In genomic region chr22:42437488-42438292, GRCh38 we compare ENCODE assay signal across 8 cellular contexts. TPM values are rescaled to one million over a fixed set of nuclear protein-coding genes. Genes with fewer than 3 reads are reported as not detected.
A peak's percentile ranks its signal among the peaks of the same experiment; 100 is the strongest.
DNase-seq lines count a peak whose midpoint lies in the region; ATAC-seq, FAIRE-seq and TF ChIP-seq lines count a peak whose summit lies in the region.

No MANE protein-coding gene starts in this region.

- no peak for ATAC-seq in HG02852 (IDR thresholded peaks at IDR 0.05; ENCODE audit: unreplicated experiment)

- intact Hi-C loops in mammary epithelial cell (cut with micrococcal nuclease), result loop anchor here (1.0 to 2.0 kb wide), 5 partner anchors 63 to 471 kb away; partner anchors contain the start of gene NDUFA6

- H3K27ac ChIP-seq in mammary epithelial cell (ENCODE audit: insufficient read depth, low read depth, low read length) (no peak overlapping the region), keratinocyte (ENCODE audit: control insufficient read depth, insufficient read depth, low read length) (no peak overlapping the region)

- H3K4me3 ChIP-seq in HAP-1 (peak overlapping the region; percentile 30), WI38 (ENCODE audit: low read depth, low read length) (peak overlapping the region; percentile 43), mammary epithelial cell (replicated peaks in 1 of 3; ENCODE audit: insufficient read depth in 1 of 3, low read depth in 2 of 3, low read length in 3 of 3) (peak overlapping the region; percentile 48 to 69 (median 54)), keratinocyte (ENCODE audit: control insufficient read depth in 2 of 3, extremely low read depth in 1 of 3, insufficient read depth in 2 of 3, low read depth in 1 of 3, low read length in 3 of 3) (peak overlapping the region; percentile 44 to 78 (median 74))

- H3K4me2 ChIP-seq in mammary epithelial cell (ENCODE audit: insufficient read depth, low read depth, low read length) (peak overlapping the region; percentile 91), keratinocyte (ENCODE audit: control insufficient read depth, extremely low read depth, insufficient read depth, low read depth, low read length) (peak overlapping the region; percentile 93)

- H2AFZ ChIP-seq in mammary epithelial cell (ENCODE audit: low read depth, low read length) (peak overlapping the region; percentile 90), keratinocyte (ENCODE audit: control insufficient read depth, low read length) (peak overlapping the region; percentile 94)

- H3K79me2 ChIP-seq in mammary epithelial cell (ENCODE audit: insufficient read depth, low read length), result no peaks in the 10 kb centered on the region
- H3K79me2 ChIP-seq in keratinocyte (ENCODE audit: control insufficient read depth, insufficient read depth, low read length), result no peaks in the 10 kb centered on the region

- no peak overlapping the region for H3K9ac ChIP-seq in mammary epithelial cell (ENCODE audit: insufficient read depth, low read length)
- peak overlapping the region; percentile 60 for H3K9ac ChIP-seq in keratinocyte (ENCODE audit: control insufficient read depth, extremely low read depth, insufficient read depth, low read length)

- under 1% methylated on average over 19 of the region's 33 CpGs for WGBS in mammary epithelial cell (ENCODE audit: low coverage, missing lambda C conversion rate)

- H3K4me1 ChIP-seq in HAP-1 (peaks cover 3% of the 10 kb centered on the region; the same call in 1 of the 2 replicates), mammary epithelial cell (ENCODE audit: insufficient read depth, low read length) (peaks cover 35% of the 10 kb centered on the region), keratinocyte (ENCODE audit: control insufficient read depth, extremely low read depth, insufficient read depth, low read length) (peaks cover 33% of the 10 kb centered on the region)

- no peaks in the 10 kb centered on the region for H3K36me3 ChIP-seq in HAP-1 (replicated peaks)
- H3K36me3 ChIP-seq in mammary epithelial cell (ENCODE audit: insufficient read depth, low read length), result no peaks in the 10 kb centered on the region
- no peaks in the 10 kb centered on the region for H3K36me3 ChIP-seq in keratinocyte (ENCODE audit: control insufficient read depth in 2 of 2, extremely low read depth in 1 of 2, insufficient read depth in 2 of 2, low read length in 2 of 2)

- dilution Hi-C loops in mammary epithelial cell (cut with HindIII; ENCODE audit: low sequenced_read_pairs), result no loop called here
- dilution Hi-C loops in keratinocyte (cut with MboI; ENCODE audit: extremely low pct_ligation_motif_present, low sequenced_read_pairs), result no loop called here

- H3K9me1 ChIP-seq in keratinocyte (ENCODE audit: control insufficient read depth, extremely low read depth, insufficient read depth, low read length), result no peaks in the 10 kb centered on the region

- H3K27me3 ChIP-seq in HAP-1 (ENCODE audit: low read depth) (no peaks in the 10 kb centered on the region; the same call in 1 of the 2 replicates), mammary epithelial cell (ENCODE audit: insufficient read depth, low read length) (no peaks in the 10 kb centered on the region), keratinocyte (ENCODE audit: control insufficient read depth, extremely low read depth, insufficient read depth, low read length) (peaks cover 18% of the 10 kb centered on the region)

- no TSS peak for BruUV-seq in mammary epithelial cell (replicated peaks; lab: Mats Ljungman, UMichigan)

- DNase-seq in EL (peak; percentile 58), HAP-1 (ENCODE audit: low spot score in 2 of 2) (peak; percentile 47 to 91), NCI-H1694 (lab: John Stamatoyannopoulos, UW) (peak; percentile 79), mammary epithelial cell (peak; percentile 52), keratinocyte (ENCODE audit: low read depth, low spot score) (no peak)
- DNase-seq in stimulated activated CD4-positive, alpha-beta T cell treated with anti-CD3 and anti-CD28 coated beads, Interleukin-15, amount 100 ng/mL, for 24 hours, result peak; percentile 86

- in situ Hi-C loops in HAP-1 (cut with MboI; ENCODE audit: low sequenced_read_pairs), result loop anchor here (10.0 kb wide), 2 partner anchors 343 to 473 kb away; partner anchors contain the start of genes NDUFA6 and SEPTIN3
- in situ Hi-C loops in mammary epithelial cell (cut with MboI; ENCODE audit: low sequenced_read_pairs in 2 of 2), result loop anchor here (10.0 kb wide), 2 partner anchors 353 to 473 kb away; partner anchors contain the start of gene SEPTIN3 (in 2 of the 2)

- TF ChIP-seq CTCF in WI38 (IDR thresholded peaks at IDR 0.05; ENCODE audit: low read depth, low read length), result peak; percentile 97
- TF ChIP-seq CTCF in mammary epithelial cell (conservative IDR thresholded peaks at IDR 0.05 in 1 of 2, IDR thresholded peaks at IDR 0.05 in 1 of 2; ENCODE audit: extremely low read depth in 1 of 2, insufficient read depth in 1 of 2, low read depth in 1 of 2, low read length in 2 of 2), result peak; percentile 92 to 99
- peak; percentile 95 to 99 (median 98) for TF ChIP-seq CTCF in keratinocyte (optimal IDR thresholded peaks at IDR 0.05 in 1 of 3, IDR thresholded peaks at IDR 0.05 in 1 of 3, conservative IDR thresholded peaks at IDR 0.05 in 1 of 3; ENCODE audit: extremely low read depth in 1 of 3, insufficient read depth in 2 of 3, low read length in 3 of 3)

- H3K9me3 ChIP-seq in HAP-1 (no peaks in the 10 kb centered on the region), mammary epithelial cell (replicated peaks; ENCODE audit: insufficient read depth, low read length) (no peaks in the 10 kb centered on the region), keratinocyte (ENCODE audit: control insufficient read depth, low read depth, low read length) (no peaks in the 10 kb centered on the region)

- no peaks in the 10 kb centered on the region for H4K20me1 ChIP-seq in mammary epithelial cell (ENCODE audit: insufficient read depth, low read length)
- no peaks in the 10 kb centered on the region for H4K20me1 ChIP-seq in keratinocyte (ENCODE audit: control insufficient read depth, extremely low read depth, insufficient read depth, low read length)

- FAIRE-seq in keratinocyte (lab: Jason Lieb, UNC), result peak; percentile 58

- CTCF ChIA-PET in mammary epithelial cell (lab: Charles Lee; ENCODE audit: low non-redundant PET), result interaction anchor here (0.6 kb wide), 1 partner anchor 184 kb away, joined by 15 read pairs; no protein-coding TSS in a partner anchor

RNA-seq across cellular contexts. Expression of gene NFAM1, which starts 5.5 kb away (rescaled TPM):
- under 1 TPM in 1 of 2 donors, not detected in 1; 0.17 TPM for total RNA-seq in mammary epithelial cell
- polyA plus RNA-seq in mammary epithelial cell (not detected), keratinocyte (0.05 TPM in 1 of 3 replicates, not detected in the others)
- polyA minus RNA-seq in mammary epithelial cell (not detected), keratinocyte (0.16 TPM in 1 of 3 replicates, not detected in the others)
- polyA plus RNA-seq in keratinocyte (2011; ENCODE audit: low read depth), result not detected
- polyA plus RNA-seq in keratinocyte (2011; cell fraction: cytosol; rRNA removed), result 0.03 and 0.05 TPM in 2 replicates
- 0.01 and 0.09 TPM in 2 replicates for polyA plus RNA-seq in keratinocyte (2011; cell fraction: nucleus; rRNA removed)
- polyA plus RNA-seq in keratinocyte (2012; ENCODE audit: low replicate concordance), result 0.01 TPM in 1 of 2 replicates, not detected in the other
- not detected for polyA minus RNA-seq in keratinocyte (2011; cell fraction: cytosol; rRNA and poly(A)+ RNA removed)
- not detected in 2 replicates for polyA minus RNA-seq in keratinocyte (2011; cell fraction: nucleus; rRNA and poly(A)+ RNA removed)
